1 cellular context compared by ENCODE assay signal in genomic region chr2:187091664-187092063, GRCh38.
TF ChIP-seq lines count a peak whose summit lies in the region.

No MANE protein-coding gene starts in this region.

TF ChIP-seq in HepG2, 621 proteins besides CTCF, POLR2A, EP300 and RAD21 (continued from another document):
- no peak for TF ChIP-seq ZBTB10 (CRISPR knock-in tag; IDR thresholded peaks at IDR 0.05; ENCODE audit: borderline replicate concordance)
- no peak for TF ChIP-seq ZBTB46 (CRISPR knock-in tag; IDR thresholded peaks at IDR 0.05; ENCODE audit: borderline replicate concordance)
- TF ChIP-seq, protein P1, sequence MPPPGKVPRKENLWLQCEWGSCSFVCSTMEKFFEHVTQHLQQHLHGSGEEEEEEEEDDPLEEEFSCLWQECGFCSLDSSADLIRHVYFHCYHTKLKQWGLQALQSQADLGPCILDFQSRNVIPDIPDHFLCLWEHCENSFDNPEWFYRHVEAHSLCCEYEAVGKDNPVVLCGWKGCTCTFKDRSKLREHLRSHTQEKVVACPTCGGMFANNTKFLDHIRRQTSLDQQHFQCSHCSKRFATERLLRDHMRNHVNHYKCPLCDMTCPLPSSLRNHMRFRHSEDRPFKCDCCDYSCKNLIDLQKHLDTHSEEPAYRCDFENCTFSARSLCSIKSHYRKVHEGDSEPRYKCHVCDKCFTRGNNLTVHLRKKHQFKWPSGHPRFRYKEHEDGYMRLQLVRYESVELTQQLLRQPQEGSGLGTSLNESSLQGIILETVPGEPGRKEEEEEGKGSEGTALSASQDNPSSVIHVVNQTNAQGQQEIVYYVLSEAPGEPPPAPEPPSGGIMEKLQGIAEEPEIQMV (CRISPR knock-in tag; IDR thresholded peaks at IDR 0.05; ENCODE audit: low read depth), result no peak
- no peak for TF ChIP-seq GABPB1 (CRISPR knock-in tag; IDR thresholded peaks at IDR 0.05)
- no peak for TF ChIP-seq CCAR2 (optimal IDR thresholded peaks at IDR 0.05; ENCODE audit: low read depth, low read length)
- no peak for TF ChIP-seq KDM1A (CRISPR knock-in tag; IDR thresholded peaks at IDR 0.05)
- TF ChIP-seq ZNF253 (CRISPR knock-in tag; IDR thresholded peaks at IDR 0.05; ENCODE audit: borderline replicate concordance), result no peak
- TF ChIP-seq ZNF710 (CRISPR knock-in tag; IDR thresholded peaks at IDR 0.05; ENCODE audit: borderline replicate concordance), result no peak
